In the genomic region with DNA sequence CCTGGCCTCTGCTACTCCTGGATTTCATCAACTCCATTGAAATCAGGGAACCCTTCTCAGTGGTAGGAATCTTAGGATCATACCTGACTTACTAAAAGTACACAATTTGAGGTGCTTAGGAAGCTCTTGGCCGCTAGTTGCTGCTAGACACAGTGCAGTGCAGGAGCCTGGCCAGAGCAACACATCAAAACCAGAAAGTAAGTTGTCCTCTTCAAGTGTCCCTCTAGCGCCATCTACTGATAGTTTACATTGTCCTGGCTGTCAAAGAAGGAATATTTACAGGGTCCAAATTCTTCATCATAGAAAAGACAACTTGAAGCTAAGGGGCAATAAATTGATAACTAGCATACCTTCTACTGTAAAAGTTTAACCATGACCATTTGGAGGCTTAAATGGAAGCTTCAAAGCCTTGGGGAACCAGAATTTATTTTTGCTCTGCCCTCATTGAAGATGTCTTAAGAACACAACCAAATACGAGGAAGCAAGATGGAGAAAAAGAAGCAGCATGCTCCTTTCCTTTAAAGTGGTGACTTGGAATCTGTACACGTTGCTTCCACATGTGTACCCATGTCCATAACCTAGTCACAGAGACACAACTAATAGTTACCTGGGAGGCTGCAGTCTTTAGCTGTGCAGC, we compare ENCODE assay signal across 8 cellular contexts.
A peak's percentile ranks its signal among the peaks of the same experiment; 100 is the strongest.
DNase-seq lines count a peak whose midpoint lies in the region; ATAC-seq and TF ChIP-seq lines count a peak whose summit lies in the region.

No MANE protein-coding gene starts in this region.

- no peaks in the 10 kb centered on the region for H3K36me3 ChIP-seq in BJ (ENCODE audit: control insufficient read depth, insufficient read depth, low read length)

- DNase-seq in BJ (ENCODE audit: low read depth), result no peak
- DNase-seq in NCI-H146 (lab: John Stamatoyannopoulos, UW), result peak; percentile 90
- peak; percentile 74 for DNase-seq in SKM-1 (lab: John Stamatoyannopoulos, UW; ENCODE audit: unreplicated experiment)
- peak; percentile 39 for DNase-seq in fibroblast of villous mesenchyme (ENCODE audit: low read depth)
- no peak for DNase-seq in omental fat pad (ENCODE audit: low spot score)
- DNase-seq in activated CD8-positive, alpha-beta memory T cell treated with anti-CD3 and anti-CD28 coated beads, Interleukin-2, amount 50 U/mL, for 4 hours, result no peak

- TF ChIP-seq CTCF in BJ (IDR thresholded peaks at IDR 0.05; ENCODE audit: insufficient read depth, low read depth, low read length) (peak; percentile 49), fibroblast of villous mesenchyme (IDR thresholded peaks at IDR 0.05; ENCODE audit: insufficient read depth, low read depth, low read length) (peak; percentile 51), omental fat pad (IDR thresholded peaks at IDR 0.05) (no peak)

- peak; percentile 100 for ATAC-seq in GM18870 (IDR thresholded peaks at IDR 0.05; ENCODE audit: unreplicated experiment)
- peak; percentile 97 for ATAC-seq in HG03025 (IDR thresholded peaks at IDR 0.05; ENCODE audit: low FRiP score, unreplicated experiment)
- ATAC-seq in omental fat pad (ENCODE audit: low FRiP score), result peak; percentile 51

- CTCF ChIA-PET in BJ (lab: Yijun Ruan, JAX), result interaction anchor here (0.6 to 1.9 kb wide), 4 partner anchors 8 to 402 kb away, joined by 3 to 5 read pairs (median 4); no protein-coding TSS in a partner anchor

- no peaks in the 10 kb centered on the region for H3K27me3 ChIP-seq in BJ (ENCODE audit: control insufficient read depth, insufficient read depth, low read length)

- POLR2A ChIA-PET in BJ (lab: Charles Lee), result no interaction called here

- H3K4me3 ChIP-seq in BJ (ENCODE audit: low read depth, low read length) (no peak overlapping the region), fibroblast of villous mesenchyme (ENCODE audit: low read depth, low read length) (no peak overlapping the region)

Comparison
In these comparisons a context has a peak if more than half of its experiments do, and no peak if none do; other contexts are left out.
1. DNase-seq: peak in NCI-H146 (single experiment), SKM-1 (single experiment) and fibroblast of villous mesenchyme (single experiment); none in BJ (single experiment), omental fat pad (single experiment) and activated CD8-positive, alpha-beta memory T cell treated with anti-CD3 and anti-CD28 coated beads, Interleukin-2, amount 50 U/mL, for 4 hours (single experiment).
2. CTCF ChIP-seq: peak in BJ (single experiment) and fibroblast of villous mesenchyme (single experiment); none in omental fat pad (0 of 3).
3. Peak in every context shown above with its lines, with median percentiles within 50 percentile points of each other: ATAC-seq.